Comparison of ENCODE assay signal across 20 cellular contexts in genomic region chr6:90676516-90676915, GRCh38.
A peak's percentile ranks its signal among the peaks of the same experiment; 100 is the strongest.
DNase-seq lines count a peak whose midpoint lies in the region; ATAC-seq lines count a peak whose summit lies in the region.
"Had no signal": no experiment of that assay in that cellular context is flagged by ENCODE, and none has a peak within 500 bp of the region (broad histone marks: within the 10 kb centered on the region; RNA-seq: fewer than 3 reads in every experiment).

No MANE protein-coding gene starts in this region.

- no peak overlapping the region for H3K27ac ChIP-seq in iPS DF 6.9 (ENCODE audit: low read length)
- H3K27ac ChIP-seq: 22Rv1, GM23248, HL-60 had no signal

- H3K9me3 Mint-ChIP-seq in activated T-cell treated with anti-CD3 and anti-CD28 coated beads, Interleukin-2, amount 50 U/mL, for 24 hours, result no peaks in the 10 kb centered on the region
- H3K9me3 Mint-ChIP-seq: CD4-positive, alpha-beta T cell had no signal

- H3K9me3 ChIP-seq in NT2/D1 (ENCODE audit: insufficient read depth, low read length) (no peaks in the 10 kb centered on the region), iPS DF 6.9 (ENCODE audit: control insufficient read depth, insufficient read depth, low read length) (no peaks in the 10 kb centered on the region)
- H3K9me3 ChIP-seq: BE2C had no signal

- no peak overlapping the region for H3K27ac Mint-ChIP-seq in activated T-cell treated with anti-CD3 and anti-CD28 coated beads, Interleukin-2, amount 50 U/mL, for 24 hours
- H3K27ac Mint-ChIP-seq: CD4-positive, alpha-beta T cell had no signal

- DNase-seq in DMS 273 (lab: John Stamatoyannopoulos, UW; ENCODE audit: unreplicated experiment), result peak; percentile 16
- no peak for DNase-seq in DMS 273 treated with DMSO at 0.1 percent for 48 hours (lab: John Stamatoyannopoulos, UW)
- peak; percentile 58 for DNase-seq in NT2/D1 (ENCODE audit: low read depth, low spot score)
- DNase-seq in iPS DF 6.9 (ENCODE audit: low read depth, low spot score), result peak; percentile 70
- DNase-seq in activated CD8-positive, alpha-beta memory T cell treated with anti-CD3 and anti-CD28 coated beads for 24 hours, result no peak
- DNase-seq in activated T-cell treated with anti-CD3 and anti-CD28 coated beads, Interleukin-2, amount 50 U/mL, for 24 hours, result no peak
- DNase-seq: BE2C; CD4-positive, alpha-beta T cell; GM23248; KBM-7; MV-4-11; NCI-H1417 treated with DMSO at 0.1 percent for 48 hours; NCI-H1930; NCI-H2171 treated with DMSO at 0.1 percent for 48 hours; NCI-H774 had no signal

- no CpG with 5 or more reads among the region's 3 CpGs for WGBS in iPS DF 6.9 (ENCODE audit: insufficient coverage, insufficient read length)

- no peaks in the 10 kb centered on the region for H3K27me3 ChIP-seq in NT2/D1 (ENCODE audit: insufficient read depth, insufficient read length)
- no peaks in the 10 kb centered on the region for H3K27me3 ChIP-seq in iPS DF 6.9 (ENCODE audit: control insufficient read depth, insufficient read depth, low read length)

- H3K4me3 ChIP-seq in NT2/D1 (ENCODE audit: insufficient read length, low read depth) (no peak overlapping the region), iPS DF 6.9 (ENCODE audit: low read length) (no peak overlapping the region)
- H3K4me3 ChIP-seq: GM23248 had no signal

- no peaks in the 10 kb centered on the region for H3K36me3 ChIP-seq in NT2/D1 (ENCODE audit: insufficient read depth, insufficient read length, low read length)
- no peaks in the 10 kb centered on the region; the same call in 1 of the 2 replicates for H3K36me3 ChIP-seq in iPS DF 6.9 (ENCODE audit: control insufficient read depth, insufficient read depth, low read length)
- H3K36me3 ChIP-seq: BE2C had no signal

- no peak overlapping the region for H3K9ac ChIP-seq in NT2/D1 (ENCODE audit: insufficient read length, low read depth)
- H3K9ac ChIP-seq: GM23248 had no signal

- no peaks in the 10 kb centered on the region for H3K4me1 Mint-ChIP-seq in activated T-cell treated with anti-CD3 and anti-CD28 coated beads, Interleukin-2, amount 50 U/mL, for 24 hours (ENCODE audit: low read depth)

- no peak overlapping the region for H3K4me3 Mint-ChIP-seq in activated T-cell treated with anti-CD3 and anti-CD28 coated beads, Interleukin-2, amount 50 U/mL, for 24 hours
- H3K4me3 Mint-ChIP-seq: CD4-positive, alpha-beta T cell had no signal

- no peaks in the 10 kb centered on the region for H3K4me1 ChIP-seq in NT2/D1 (ENCODE audit: insufficient read depth, insufficient read length)
- peaks cover 5% of the 10 kb centered on the region; the same call in 1 of the 2 replicates for H3K4me1 ChIP-seq in iPS DF 6.9 (ENCODE audit: control insufficient read depth, insufficient read depth, low read length)
- H3K4me1 ChIP-seq: BE2C had no signal

- no peaks in the 10 kb centered on the region for H3K36me3 Mint-ChIP-seq in activated T-cell treated with anti-CD3 and anti-CD28 coated beads, Interleukin-2, amount 50 U/mL, for 24 hours (ENCODE audit: low read depth)

- ATAC-seq in HG03457 (IDR thresholded peaks at IDR 0.05; ENCODE audit: unreplicated experiment) (no peak), GM19395 (IDR thresholded peaks at IDR 0.05; ENCODE audit: unreplicated experiment) (no peak)
- ATAC-seq: Panc1 had no signal

- H3K27me3 Mint-ChIP-seq in activated T-cell treated with anti-CD3 and anti-CD28 coated beads, Interleukin-2, amount 50 U/mL, for 24 hours, result peaks cover 6% of the 10 kb centered on the region

Comparison
In these comparisons a context has a peak if more than half of its experiments do, and no peak if none do; other contexts are left out.
1. DNase-seq: peak in DMS 273 (single experiment), NT2/D1 (single experiment) and iPS DF 6.9 (single experiment); none in DMS 273 treated with DMSO at 0.1 percent for 48 hours (single experiment), activated CD8-positive, alpha-beta memory T cell treated with anti-CD3 and anti-CD28 coated beads for 24 hours (single experiment) and activated T-cell treated with anti-CD3 and anti-CD28 coated beads, Interleukin-2, amount 50 U/mL, for 24 hours (single experiment).